13 cellular contexts compared by ENCODE assay signal in the genomic region with DNA sequence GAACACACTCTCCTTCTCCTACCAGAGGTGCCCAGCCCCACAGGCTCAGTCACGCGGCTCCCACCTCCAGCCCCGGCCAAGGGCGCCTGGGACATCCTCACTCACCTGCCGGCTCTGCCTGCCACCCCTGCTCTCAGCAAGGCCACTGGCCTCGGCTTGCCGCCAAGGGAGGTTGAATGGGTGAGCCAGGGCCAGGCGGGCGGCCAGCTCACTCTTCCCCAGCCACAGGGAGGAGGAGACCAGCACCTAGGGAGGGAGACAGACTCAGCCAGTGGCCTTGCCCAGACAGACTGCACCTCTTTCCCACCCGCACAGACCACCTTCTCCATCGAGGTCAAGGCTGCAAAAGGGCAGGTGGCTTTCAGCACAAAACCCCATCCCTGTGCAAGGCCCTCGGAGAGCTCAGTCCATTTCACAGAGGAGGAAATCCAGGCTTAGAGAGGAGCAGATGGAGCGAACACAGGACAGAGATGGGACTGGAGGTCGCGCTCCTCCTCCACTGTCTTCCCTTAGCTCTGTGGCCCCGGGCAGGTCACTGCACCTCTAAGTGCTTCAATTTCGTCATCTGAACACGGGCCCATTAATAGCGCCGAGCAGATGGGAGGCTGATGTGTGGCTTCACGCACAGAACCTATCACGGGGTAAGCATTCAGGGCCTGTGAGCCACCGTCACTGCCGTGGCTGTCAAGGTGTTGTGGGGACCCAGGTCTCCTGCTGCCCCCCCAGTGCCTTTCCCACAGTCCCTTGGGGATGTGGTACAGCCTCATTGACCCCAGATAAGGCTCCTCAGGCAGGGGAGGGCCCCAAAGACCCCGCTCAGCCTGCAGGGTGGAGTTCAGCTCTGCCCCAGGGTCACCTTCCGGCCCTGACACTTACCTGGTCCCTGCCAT. TPM values are rescaled to one million over a fixed set of nuclear protein-coding genes. Genes with fewer than 3 reads are reported as not detected.
A peak's percentile ranks its signal among the peaks of the same experiment; 100 is the strongest.
DNase-seq lines count a peak whose midpoint lies in the region; ATAC-seq and TF ChIP-seq lines count a peak whose summit lies in the region.
"Had no signal": no experiment of that assay in that cellular context is flagged by ENCODE, and none has a peak within 500 bp of the region (broad histone marks: within the 10 kb centered on the region; RNA-seq: fewer than 3 reads in every experiment).

No MANE protein-coding gene starts in this region.

- H3K9me3 ChIP-seq in heart left ventricle (no peaks in the 10 kb centered on the region), psoas muscle (no peaks in the 10 kb centered on the region)
- H3K9me3 ChIP-seq: Caco-2 had no signal

- H3K27ac ChIP-seq in heart left ventricle (peak overlapping the region in 1 of 12 donors; percentile 26), psoas muscle (no peak overlapping the region)
- H3K27ac ChIP-seq: 22Rv1 had no signal

- 74 to 92% (median 80%) methylated on average over 6 to 26 of the region's 26 CpGs for WGBS in heart left ventricle, 4 donors
- 52 to 78% (median 68%) methylated on average over 26 of the region's 26 CpGs for WGBS in psoas muscle, 3 donors

- ATAC-seq in heart left ventricle (peak; percentile 50 to 71 (median 66)), psoas muscle (peak; percentile 59 to 76 (median 72)), HG02623 (IDR thresholded peaks at IDR 0.05; ENCODE audit: unreplicated experiment) (no peak)

- H3K36me3 ChIP-seq in heart left ventricle = no peaks in the 10 kb centered on the region
- no peaks in the 10 kb centered on the region for H3K36me3 ChIP-seq in psoas muscle (ENCODE audit: insufficient read depth in 1 of 2, low read depth in 1 of 2)

- intact Hi-C loops in heart left ventricle (cut with DNase I) = loop anchor here in 6 of 10 donors (10.0 kb wide), 3 partner anchors 93 to 663 kb away; no protein-coding TSS in a partner anchor
- intact Hi-C loops in psoas muscle (cut with DNase I) = loop anchor here in 1 of 2 donors (5.0 kb wide), 1 partner anchor 86 kb away; no protein-coding TSS in a partner anchor

- no peak overlapping the region for H3K4me3 ChIP-seq in heart left ventricle
- no peak overlapping the region for H3K4me3 ChIP-seq in psoas muscle

- no peak for TF ChIP-seq POLR2A in heart left ventricle (IDR thresholded peaks at IDR 0.05)

- DNase-seq in DMS 273 (lab: John Stamatoyannopoulos, UW; ENCODE audit: unreplicated experiment) (peak; percentile 30), DMS 273 treated with DMSO at 0.1 percent for 48 hours (lab: John Stamatoyannopoulos, UW) (no peak), NCI-H774 (lab: John Stamatoyannopoulos, UW) (peak; percentile 28), heart left ventricle (peak; percentile 30 to 76 (median 71)), psoas muscle (peak; percentile 59 to 78), activated T-cell treated with anti-CD3 and anti-CD28 coated beads for 4 hours (no peak), globus pallidus (ENCODE audit: low spot score) (no peak)
- DNase-seq: activated CD4-positive, alpha-beta memory T cell treated with anti-CD3 and anti-CD28 coated beads, Interleukin-2, amount 10 ng/mL, durations not matched to agents 7 days and 5 days; activated gamma-delta T cell; Caco-2; NCI-H1436 treated with DMSO at 0.1 percent for 48 hours had no signal

- no peaks in the 10 kb centered on the region for H3K27me3 ChIP-seq in heart left ventricle
- no peaks in the 10 kb centered on the region for H3K27me3 ChIP-seq in psoas muscle (ENCODE audit: insufficient read depth in 3 of 3, low read length in 2 of 3)

- TF ChIP-seq CTCF in heart left ventricle (IDR thresholded peaks at IDR 0.05) = no peak
- TF ChIP-seq CTCF in psoas muscle (IDR thresholded peaks at IDR 0.05) = no peak

- H3K4me1 ChIP-seq in heart left ventricle = peaks cover 0 to 5% (median under 1%) of the 10 kb centered on the region in 12 donors
- H3K4me1 ChIP-seq in psoas muscle = peaks cover 3% of the 10 kb centered on the region
- H3K4me1 ChIP-seq: Caco-2 had no signal

RNA-seq across cellular contexts. Expression of gene RMI2, which starts 56.1 kb away (rescaled TPM):
- 1 to 10 TPM in 4 of 9 donors, under 1 TPM in 3, not detected in 2; 0.23 to 6.6 (median 1.1) TPM for total RNA-seq in heart left ventricle
- under 1 TPM; 0.23 to 0.76 TPM for polyA plus RNA-seq in heart left ventricle
- total RNA-seq in psoas muscle = under 1 TPM in 2 of 4 donors, not detected in 2; 0.16 to 0.64 TPM
- polyA plus RNA-seq in psoas muscle = under 1 TPM; 0.11 to 0.35 (median 0.23) TPM

Comparison
In these comparisons a context has a peak if more than half of its experiments do, and no peak if none do; other contexts are left out.
1. DNase-seq: peak in DMS 273 (single experiment), NCI-H774 (single experiment), heart left ventricle (5 of 5) and psoas muscle (2 of 2); none in DMS 273 treated with DMSO at 0.1 percent for 48 hours (single experiment), activated T-cell treated with anti-CD3 and anti-CD28 coated beads for 4 hours (single experiment) and globus pallidus (single experiment).